ENCODE assay signal across 9 cellular contexts in genomic region chr12:110498984-110499706, GRCh38. TPM values are rescaled to one million over a fixed set of nuclear protein-coding genes. Genes with fewer than 3 reads are reported as not detected.
DNase-seq lines count a peak whose midpoint lies in the region; ATAC-seq lines count a peak whose summit lies in the region.
"Had no signal": no experiment of that assay in that cellular context is flagged by ENCODE, and none has a peak within 500 bp of the region (broad histone marks: within the 10 kb centered on the region; RNA-seq: fewer than 3 reads in every experiment).

No MANE protein-coding gene starts in this region.

- H3K36me3 Mint-ChIP-seq in IgD-negative memory B cell, result peaks cover 5% of the 10 kb centered on the region
- peaks cover 58% of the 10 kb centered on the region for H3K36me3 Mint-ChIP-seq in activated CD4-positive, alpha-beta memory T cell treated with anti-CD3 and anti-CD28 coated beads, Interleukin-2, amount 10 ng/mL, durations not matched to agents 7 days and 5 days (ENCODE audit: low read depth)

- DNase-seq in AML-193 (lab: John Stamatoyannopoulos, UW) (peak; percentile 81 to 82), lung microvascular endothelial cell (ENCODE audit: low read depth in 2 of 2) (peak; percentile 7 to 33), iPS-NIHi7 (ENCODE audit: extremely low spot score) (no peak), NCI-H748 (lab: John Stamatoyannopoulos, UW; ENCODE audit: unreplicated experiment) (no peak)
- DNase-seq in activated CD4-positive, alpha-beta memory T cell treated with anti-CD3 and anti-CD28 coated beads, Interleukin-2, amount 10 ng/mL, durations not matched to agents 7 days and 5 days, result no peak
- DNase-seq: effector CD4-positive, alpha-beta T cell had no signal

- H3K9me3 Mint-ChIP-seq in IgD-negative memory B cell, result no peaks in the 10 kb centered on the region
- peaks cover 4% of the 10 kb centered on the region for H3K9me3 Mint-ChIP-seq in activated CD4-positive, alpha-beta memory T cell treated with anti-CD3 and anti-CD28 coated beads, Interleukin-2, amount 10 ng/mL, durations not matched to agents 7 days and 5 days

- H3K4me1 Mint-ChIP-seq in IgD-negative memory B cell, result peaks cover 13 to 26% (median 16%) of the 10 kb centered on the region in 3 donors
- H3K4me1 Mint-ChIP-seq in activated CD4-positive, alpha-beta memory T cell treated with anti-CD3 and anti-CD28 coated beads, Interleukin-2, amount 10 ng/mL, durations not matched to agents 7 days and 5 days, result peaks cover 44% of the 10 kb centered on the region

- H3K4me3 Mint-ChIP-seq in IgD-negative memory B cell, result peak overlapping the region in 3 of 4 donors; percentile 23 to 63 (median 39)
- peak overlapping the region; percentile 25 for H3K4me3 Mint-ChIP-seq in activated CD4-positive, alpha-beta memory T cell treated with anti-CD3 and anti-CD28 coated beads, Interleukin-2, amount 10 ng/mL, durations not matched to agents 7 days and 5 days

- CTCF ChIA-PET in activated CD4-positive, alpha-beta memory T cell treated with anti-CD3 and anti-CD28 coated beads, Interleukin-2, amount 10 ng/mL, durations not matched to agents 7 days and 5 days (lab: Charles Lee), result interaction anchor here (0.9 to 9.7 kb wide), 5 partner anchors 29 to 102 kb away, joined by 3 to 62 read pairs (median 31); partner anchors contain the start of genes ARPC3, FAM216A and GPN3

- POLR2A ChIA-PET in activated CD4-positive, alpha-beta memory T cell treated with anti-CD3 and anti-CD28 coated beads, Interleukin-2, amount 10 ng/mL, durations not matched to agents 7 days and 5 days (lab: Charles Lee), result interaction anchor here (1.3 to 5.6 kb wide), 5 partner anchors 13 to 115 kb away, joined by 4 to 100 read pairs (median 13); partner anchors contain the start of genes ARPC3, FAM216A, GPN3 and TCTN1

- H3K27ac Mint-ChIP-seq in IgD-negative memory B cell, result peak overlapping the region in 2 of 3 donors; percentile 33 to 50
- peak overlapping the region; percentile 21 for H3K27ac Mint-ChIP-seq in activated CD4-positive, alpha-beta memory T cell treated with anti-CD3 and anti-CD28 coated beads, Interleukin-2, amount 10 ng/mL, durations not matched to agents 7 days and 5 days

- H3K27me3 Mint-ChIP-seq in IgD-negative memory B cell, result peaks cover 2% of the 10 kb centered on the region
- H3K27me3 Mint-ChIP-seq in activated CD4-positive, alpha-beta memory T cell treated with anti-CD3 and anti-CD28 coated beads, Interleukin-2, amount 10 ng/mL, durations not matched to agents 7 days and 5 days, result no peaks in the 10 kb centered on the region

- no peak for ATAC-seq in HG03460 (IDR thresholded peaks at IDR 0.05; ENCODE audit: unreplicated experiment)
- ATAC-seq in GM18873 (IDR thresholded peaks at IDR 0.05; ENCODE audit: low FRiP score, unreplicated experiment), result no peak

RNA-seq across cellular contexts. Expression of gene VPS29, which starts 2.8 kb away (rescaled TPM):
- 123 TPM for polyA plus RNA-seq in IgD-negative memory B cell
- total RNA-seq in activated CD4-positive, alpha-beta memory T cell treated with anti-CD3 and anti-CD28 coated beads, Interleukin-2, amount 10 ng/mL, durations not matched to agents 7 days and 5 days, result 100 to 1,000 TPM; 129 to 137 TPM
- 42.9 and 47.2 TPM in 2 replicates for total RNA-seq in lung microvascular endothelial cell

RNA-seq across cellular contexts. Expression of gene RAD9B, which starts 3.0 kb away (rescaled TPM):
- 0.75 TPM for polyA plus RNA-seq in IgD-negative memory B cell
- total RNA-seq in activated CD4-positive, alpha-beta memory T cell treated with anti-CD3 and anti-CD28 coated beads, Interleukin-2, amount 10 ng/mL, durations not matched to agents 7 days and 5 days, result 1 to 10 TPM; 1.1 to 2.0 TPM
- 0.40 and 0.65 TPM in 2 replicates for total RNA-seq in lung microvascular endothelial cell

RNA-seq across cellular contexts. Expression of gene FAM216A, which starts 30.5 kb away (rescaled TPM):
- polyA plus RNA-seq in IgD-negative memory B cell, result 10.5 TPM
- total RNA-seq in activated CD4-positive, alpha-beta memory T cell treated with anti-CD3 and anti-CD28 coated beads, Interleukin-2, amount 10 ng/mL, durations not matched to agents 7 days and 5 days, result 10 to 100 TPM; 14.7 to 16.7 TPM
- total RNA-seq in lung microvascular endothelial cell, result 9.4 and 9.7 TPM in 2 replicates

RNA-seq across cellular contexts. Expression of gene GPN3, which starts 31.1 kb away (rescaled TPM):
- polyA plus RNA-seq in IgD-negative memory B cell, result 31.1 TPM
- 10 to 100 TPM; 18.9 to 21.6 TPM for total RNA-seq in activated CD4-positive, alpha-beta memory T cell treated with anti-CD3 and anti-CD28 coated beads, Interleukin-2, amount 10 ng/mL, durations not matched to agents 7 days and 5 days
- 15.7 and 18.1 TPM in 2 replicates for total RNA-seq in lung microvascular endothelial cell

RNA-seq across cellular contexts. Expression of gene ARPC3, which starts 49.0 kb away (rescaled TPM):
- polyA plus RNA-seq in IgD-negative memory B cell, result 1,315 TPM
- 100 to 1,000 TPM; 460 to 466 TPM for total RNA-seq in activated CD4-positive, alpha-beta memory T cell treated with anti-CD3 and anti-CD28 coated beads, Interleukin-2, amount 10 ng/mL, durations not matched to agents 7 days and 5 days
- total RNA-seq in lung microvascular endothelial cell, result 182 and 207 TPM in 2 replicates

Comparison
In these comparisons a context has a peak if more than half of its experiments do, and no peak if none do; other contexts are left out.
1. DNase-seq: peak in AML-193 (2 of 2) and lung microvascular endothelial cell (2 of 2); none in activated CD4-positive, alpha-beta memory T cell treated with anti-CD3 and anti-CD28 coated beads, Interleukin-2, amount 10 ng/mL, durations not matched to agents 7 days and 5 days (single experiment), iPS-NIHi7 (single experiment) and NCI-H748 (single experiment).